Comparison of ENCODE assay signal across 19 cellular contexts in the genomic region with DNA sequence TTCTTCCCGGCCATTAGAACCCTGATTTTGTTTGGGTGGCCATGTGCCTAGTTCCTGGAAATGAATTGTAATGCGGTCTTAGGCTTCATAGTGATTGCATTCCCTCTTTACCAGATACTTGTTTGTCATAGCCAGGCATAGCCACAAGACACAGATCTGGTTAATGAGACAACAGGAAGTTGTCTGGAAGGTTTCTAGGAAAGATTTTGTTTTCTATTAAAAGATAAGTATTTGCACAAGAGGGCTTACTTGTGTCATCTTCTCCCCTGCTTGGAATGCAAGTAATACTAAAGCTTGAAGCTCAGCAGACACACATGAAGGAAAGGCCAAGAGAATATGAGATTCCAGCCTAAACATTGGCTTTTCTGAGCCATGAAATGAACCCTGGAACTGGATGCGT.
"Had no signal": no experiment of that assay in that cellular context is flagged by ENCODE, and none has a peak within 500 bp of the region (broad histone marks: within the 10 kb centered on the region; RNA-seq: fewer than 3 reads in every experiment).

No MANE protein-coding gene starts in this region.

- H3K9me3 ChIP-seq: body of pancreas, colonic mucosa, left lung, neutrophil, transverse colon, vagina had no signal

- ATAC-seq: body of pancreas, esophagus mucosa, left lung, natural killer cell had no signal

- H3K4me3 ChIP-seq: body of pancreas, colonic mucosa, hepatocyte, left lung, transverse colon, vagina had no signal

- H3K4me3 Mint-ChIP-seq: activated naive CD8-positive, alpha-beta T cell; natural killer cell had no signal

- H3K9me3 Mint-ChIP-seq: natural killer cell had no signal

- H3K27me3 ChIP-seq: body of pancreas, colonic mucosa, hepatocyte, left lung, neutrophil, transverse colon, vagina had no signal

- DNase-seq: activated CD4-positive, alpha-beta T cell treated with anti-CD3 and anti-CD28 coated beads for 4 hours; activated effector memory CD4-positive, alpha-beta T cell treated with Interleukin-2 at 50 U/mL for 16 hours; amygdala; body of pancreas; caudate nucleus; colonic mucosa; kidney; left lung; natural killer cell; retina; stimulated activated CD4-positive, alpha-beta T cell treated with anti-CD3 and anti-CD28 coated beads, Interleukin-2, amount 100 ng/mL, for 48 hours; stimulated activated naive CD4-positive, alpha-beta T cell; T1000; transverse colon had no signal

- H3K36me3 ChIP-seq: colonic mucosa, left lung, neutrophil, transverse colon, vagina had no signal

- H3K4me2 ChIP-seq: hepatocyte had no signal

- H3K27ac Mint-ChIP-seq: activated naive CD8-positive, alpha-beta T cell; natural killer cell had no signal

- H3K27me3 Mint-ChIP-seq: activated naive CD8-positive, alpha-beta T cell had no signal

- H3K27ac ChIP-seq: body of pancreas, colonic mucosa, hepatocyte, left lung, neutrophil, transverse colon, vagina had no signal

- H3K4me1 ChIP-seq: body of pancreas, colonic mucosa, left lung, transverse colon, vagina had no signal

- H3K36me3 Mint-ChIP-seq: natural killer cell had no signal
